In genomic region chr7:53325061-53325460, GRCh38 we compare ENCODE assay signal across 26 cellular contexts.
DNase-seq lines count a peak whose midpoint lies in the region; ATAC-seq and TF ChIP-seq lines count a peak whose summit lies in the region.
"Had no signal": no experiment of that assay in that cellular context is flagged by ENCODE, and none has a peak within 500 bp of the region (broad histone marks: within the 10 kb centered on the region; RNA-seq: fewer than 3 reads in every experiment).

No MANE protein-coding gene starts in this region.

- in situ Hi-C loops in gastrocnemius medialis (cut with MboI; ENCODE audit: low sequenced_read_pairs in 4 of 4), result no loop called here

- H3K27me3 Mint-ChIP-seq in GM23338 (ENCODE audit: insufficient read depth, low read depth, poor library complexity), result no peaks in the 10 kb centered on the region
- H3K27me3 Mint-ChIP-seq: CD4-positive, alpha-beta T cell; IgD-negative memory B cell had no signal

- peak overlapping the region; percentile 27; the same call in 1 of the 2 replicates for H3K27ac Mint-ChIP-seq in GM23338
- H3K27ac Mint-ChIP-seq: CD4-positive, alpha-beta T cell; HFFc6; IgD-negative memory B cell had no signal

- H2BK12ac ChIP-seq in mesenchymal stem cell (ENCODE audit: low read length in 2 of 2), result no peak overlapping the region

- H3K9ac ChIP-seq in OCI-LY1 (ENCODE audit: low read length) (no peak overlapping the region), mesenchymal stem cell (ENCODE audit: low read length) (no peak overlapping the region)
- H3K9ac ChIP-seq: BLaER1 had no signal

- H3K27me3 ChIP-seq in GM23338 (ENCODE audit: insufficient read depth) (no peaks in the 10 kb centered on the region), OCI-LY1 (ENCODE audit: insufficient read depth, low read length) (no peaks in the 10 kb centered on the region), mesenchymal stem cell (ENCODE audit: control insufficient read depth in 1 of 2, insufficient read depth in 1 of 2, low read length in 2 of 2) (no peaks in the 10 kb centered on the region), gastrocnemius medialis (no peaks in the 10 kb centered on the region)
- H3K27me3 ChIP-seq: BLaER1 had no signal

- H3F3A ChIP-seq in GM23338 (replicated peaks; ENCODE audit: low read depth) (no peaks in the 10 kb centered on the region), OCI-LY1 (ENCODE audit: insufficient read depth, low read length) (no peaks in the 10 kb centered on the region)

- H3K36me3 Mint-ChIP-seq in GM23338 (ENCODE audit: low read depth), result peaks cover 28% of the 10 kb centered on the region; the same call in 2 of the 3 replicates
- H3K36me3 Mint-ChIP-seq: IgD-negative memory B cell had no signal

- H3K4me2 ChIP-seq in GM23338, result no peak overlapping the region
- no peak overlapping the region for H3K4me2 ChIP-seq in OCI-LY1 (ENCODE audit: low read length)
- H3K4me2 ChIP-seq in mesenchymal stem cell (ENCODE audit: low read length, poor library complexity, severe bottlenecking), result no peak overlapping the region
- H3K4me2 ChIP-seq: BLaER1 had no signal

- intact Hi-C loops in gastrocnemius medialis (cut with DNase I; ENCODE audit: low total_unique reads), result no loop called here

- H3K18ac ChIP-seq in mesenchymal stem cell (ENCODE audit: low read depth in 1 of 2, low read length in 2 of 2), result no peak overlapping the region

- H4K20me1 ChIP-seq in GM23338 (replicated peaks; ENCODE audit: insufficient read depth) (no peaks in the 10 kb centered on the region), OCI-LY1 (ENCODE audit: insufficient read depth, low read length) (no peaks in the 10 kb centered on the region)
- H4K20me1 ChIP-seq: BLaER1 had no signal

- TF ChIP-seq CTCF in GM23338 (conservative IDR thresholded peaks at IDR 0.05; ENCODE audit: low read depth in 2 of 2), result no peak
- no peak for TF ChIP-seq CTCF in OCI-LY1 (IDR thresholded peaks at IDR 0.05; ENCODE audit: low read length)
- no peak for TF ChIP-seq CTCF in gastrocnemius medialis (IDR thresholded peaks at IDR 0.05 in 4 of 5, conservative IDR thresholded peaks at IDR 0.05 in 1 of 5)

- H3K9me2 ChIP-seq in GM23338 (ENCODE audit: insufficient read depth), result 0 out of 2 replicates have a peak, but pooled peaks cover 4% of the 10 kb centered on the region
- H3K9me2 ChIP-seq in OCI-LY1 (ENCODE audit: low read depth, low read length), result no peaks in the 10 kb centered on the region

- no peak overlapping the region for H2BK5ac ChIP-seq in mesenchymal stem cell (ENCODE audit: low read depth, low read length, poor library complexity, severe bottlenecking)

- no peak overlapping the region for H2BK15ac ChIP-seq in mesenchymal stem cell (ENCODE audit: low read depth, poor library complexity, severe bottlenecking)

- H3K4me3 ChIP-seq in GM23338, result no peak overlapping the region
- no peak overlapping the region for H3K4me3 ChIP-seq in OCI-LY1 (ENCODE audit: low read depth, low read length, poor library complexity, severe bottlenecking)
- no peak overlapping the region for H3K4me3 ChIP-seq in mesenchymal stem cell (ENCODE audit: insufficient read depth in 1 of 2, low read depth in 1 of 2, low read length in 2 of 2)
- H3K4me3 ChIP-seq in gastrocnemius medialis, result no peak overlapping the region
- H3K4me3 ChIP-seq: BLaER1, GM12878 had no signal

- no peaks in the 10 kb centered on the region for H3K79me1 ChIP-seq in mesenchymal stem cell (replicated peaks; ENCODE audit: low read length, poor library complexity, severe bottlenecking)

- peaks cover 16% of the 10 kb centered on the region for H3K4me1 Mint-ChIP-seq in GM23338
- H3K4me1 Mint-ChIP-seq: IgD-negative memory B cell had no signal

- H3K4ac ChIP-seq in mesenchymal stem cell (ENCODE audit: low read depth in 1 of 2, low read length in 2 of 2), result no peak overlapping the region

- no peak overlapping the region for H2AK5ac ChIP-seq in mesenchymal stem cell (ENCODE audit: low read length, severe bottlenecking)

- H2BK120ac ChIP-seq in mesenchymal stem cell (ENCODE audit: low read depth, low read length), result no peak overlapping the region

- no peak overlapping the region for H3K4me3 Mint-ChIP-seq in GM23338
- H3K4me3 Mint-ChIP-seq: CD4-positive, alpha-beta T cell; H9; HFFc6; IgD-negative memory B cell had no signal

- no CpG with 5 or more reads among the region's 2 CpGs for WGBS in mesenchymal stem cell

- no peak overlapping the region for H4K91ac ChIP-seq in mesenchymal stem cell (ENCODE audit: low read length)

- H3K4me1 ChIP-seq in GM23338 (ENCODE audit: insufficient read depth) (peaks cover 14% of the 10 kb centered on the region), OCI-LY1 (ENCODE audit: insufficient read depth, low read length, severe bottlenecking) (peaks cover 22% of the 10 kb centered on the region), mesenchymal stem cell (ENCODE audit: control insufficient read depth, insufficient read depth, low read depth, low read length) (no peaks in the 10 kb centered on the region), gastrocnemius medialis (no peaks in the 10 kb centered on the region)
- H3K4me1 ChIP-seq: BLaER1 had no signal

- H2AFZ ChIP-seq in GM23338 (no peak overlapping the region), OCI-LY1 (ENCODE audit: low read length) (peak overlapping the region; percentile 97), mesenchymal stem cell (ENCODE audit: low read depth, low read length) (no peak overlapping the region)

- no peak for TF ChIP-seq POLR2A in gastrocnemius medialis (IDR thresholded peaks at IDR 0.05)

- H3K23ac ChIP-seq in mesenchymal stem cell (ENCODE audit: low read length in 2 of 2), result no peak overlapping the region

- H3K27ac ChIP-seq in GM23338 (ENCODE audit: low read depth) (no peak overlapping the region), OCI-LY1 (ENCODE audit: low read depth, low read length, poor library complexity, severe bottlenecking) (no peak overlapping the region), mesenchymal stem cell (ENCODE audit: low read length, poor library complexity, severe bottlenecking) (no peak overlapping the region), gastrocnemius medialis (no peak overlapping the region)
- H3K27ac ChIP-seq: 22Rv1, BLaER1, HL-60 had no signal

- no peak overlapping the region for H3K14ac ChIP-seq in mesenchymal stem cell (ENCODE audit: low read length in 2 of 2)

- H3K9me3 ChIP-seq in OCI-LY1 (ENCODE audit: low read length), result 0 out of 2 replicates have a peak, but pooled peaks cover 3% of the 10 kb centered on the region
- peaks cover 18% of the 10 kb centered on the region for H3K9me3 ChIP-seq in mesenchymal stem cell (ENCODE audit: control insufficient read depth, low read length)
- no peaks in the 10 kb centered on the region for H3K9me3 ChIP-seq in gastrocnemius medialis
- H3K9me3 ChIP-seq: BLaER1 had no signal

- ATAC-seq in GM23338 (no peak), gastrocnemius medialis (no peak), HG03135 (IDR thresholded peaks at IDR 0.05; ENCODE audit: unreplicated experiment) (no peak)
- ATAC-seq: GM12878, PC-3 had no signal

- H3K9me3 Mint-ChIP-seq in GM23338, result peaks cover 24% of the 10 kb centered on the region

- H3K79me2 ChIP-seq in GM23338 (replicated peaks; ENCODE audit: insufficient read depth) (no peaks in the 10 kb centered on the region), OCI-LY1 (ENCODE audit: insufficient read depth, low read length) (no peaks in the 10 kb centered on the region)

- H3K36me3 ChIP-seq in GM23338 (ENCODE audit: insufficient read depth), result no peaks in the 10 kb centered on the region; the same call in 1 of the 2 replicates
- H3K36me3 ChIP-seq in OCI-LY1 (ENCODE audit: insufficient read depth, low read length), result no peaks in the 10 kb centered on the region
- H3K36me3 ChIP-seq in mesenchymal stem cell (ENCODE audit: control insufficient read depth in 1 of 2, insufficient read depth in 2 of 2, low read depth in 1 of 2, low read length in 2 of 2), result no peaks in the 10 kb centered on the region
- H3K36me3 ChIP-seq in gastrocnemius medialis, result no peaks in the 10 kb centered on the region
- H3K36me3 ChIP-seq: BLaER1 had no signal

- no peak overlapping the region for H4K8ac ChIP-seq in mesenchymal stem cell (ENCODE audit: low read length)

- DNase-seq in GM23338 (ENCODE audit: low spot score) (no peak), astrocyte of the hippocampus (ENCODE audit: low read depth, low spot score) (peak; percentile 23), mesenchymal stem cell (peak; percentile 32), gastrocnemius medialis (no peak), GDM1 (lab: John Stamatoyannopoulos, UW) (no peak), DMS53 treated with DMSO at 0.1 percent for 48 hours (lab: John Stamatoyannopoulos, UW; ENCODE audit: unreplicated experiment) (no peak)
- DNase-seq: ACHN; CD4-positive, alpha-beta T cell; COR-L47; DMS79 treated with DMSO at 0.1 percent for 48 hours; H9; HFFc6; MV-4-11; NCI-H1105 treated with DMSO at 0.1 percent for 48 hours; NCI-H2081; NCI-H2171 treated with DMSO at 0.1 percent for 48 hours; NCI-H446; NCI-H526; PC-3 had no signal

TF ChIP-seq in GM23338, 12 proteins besides CTCF, POLR2A, EP300 and RAD21 (continues in another document):
- TF ChIP-seq ZNF331 (CRISPR knock-in tag; IDR thresholded peaks at IDR 0.05; ENCODE audit: low read depth), result no peak

Comparison
In these comparisons a context has a peak if more than half of its experiments do, and no peak if none do; other contexts are left out.
1. DNase-seq: peak in astrocyte of the hippocampus (single experiment) and mesenchymal stem cell (single experiment); none in GM23338 (single experiment), gastrocnemius medialis (0 of 2), GDM1 (single experiment) and DMS53 treated with DMSO at 0.1 percent for 48 hours (single experiment).